In genomic region chr19:57888107-57888493, GRCh38 we compare ENCODE assay signal across 8 cellular contexts. TPM values are rescaled to one million over a fixed set of nuclear protein-coding genes. Genes with fewer than 3 reads are reported as not detected.
DNase-seq lines count a peak whose midpoint lies in the region; ATAC-seq and TF ChIP-seq lines count a peak whose summit lies in the region.

No MANE protein-coding gene starts in this region.

- H3K9me3 ChIP-seq in thyroid gland, result no peaks in the 10 kb centered on the region

- peaks cover 41% of the 10 kb centered on the region for H3K9me3 Mint-ChIP-seq in activated T-cell treated with anti-CD3 and anti-CD28 coated beads, Interleukin-2, amount 50 U/mL, for 4 hours

- no peak for TF ChIP-seq CTCF in thyroid gland (IDR thresholded peaks at IDR 0.05)

- TF ChIP-seq POLR2A in thyroid gland (IDR thresholded peaks at IDR 0.05), result no peak

- H3K27ac ChIP-seq in angular gyrus (ENCODE audit: low read depth, low read length), result peak overlapping the region; percentile 30
- peak overlapping the region in 2 of 3 donors; percentile 54 to 80 for H3K27ac ChIP-seq in thyroid gland

- no peaks in the 10 kb centered on the region for H3K36me3 ChIP-seq in thyroid gland

- intact Hi-C loops in thyroid gland (cut with DNase I), result no loop called here

- H3K4me1 Mint-ChIP-seq in activated T-cell treated with anti-CD3 and anti-CD28 coated beads, Interleukin-2, amount 50 U/mL, for 4 hours (ENCODE audit: low read depth), result peaks cover 27% of the 10 kb centered on the region

- H3K27me3 Mint-ChIP-seq in activated T-cell treated with anti-CD3 and anti-CD28 coated beads, Interleukin-2, amount 50 U/mL, for 4 hours (ENCODE audit: low read depth), result no peaks in the 10 kb centered on the region

- peaks cover 5 to 9% of the 10 kb centered on the region in 2 donors for H3K4me1 ChIP-seq in thyroid gland

- 1 to 3% methylated on average over 7 of the region's 7 CpGs for WGBS in thyroid gland, 2 donors

- H3K36me3 Mint-ChIP-seq in activated T-cell treated with anti-CD3 and anti-CD28 coated beads, Interleukin-2, amount 50 U/mL, for 4 hours (ENCODE audit: insufficient read depth), result peaks cover 40% of the 10 kb centered on the region

- H3K27me3 ChIP-seq in thyroid gland, result no peaks in the 10 kb centered on the region

- peak overlapping the region; percentile 52 to 86 (median 83) for H3K4me3 ChIP-seq in thyroid gland (replicated peaks in 1 of 3)

- peak overlapping the region; percentile 96 for H3K4me3 Mint-ChIP-seq in activated T-cell treated with anti-CD3 and anti-CD28 coated beads, Interleukin-2, amount 50 U/mL, for 4 hours

- no peak for DNase-seq in activated T-cell treated with anti-CD3 and anti-CD28 coated beads, Interleukin-2, amount 50 U/mL, for 4 hours
- DNase-seq in activated T-cell treated with anti-CD3 and anti-CD28 coated beads, Interleukin-2, amount 50 U/mL, for 48 hours, result no peak
- peak; percentile 41 for DNase-seq in left kidney (ENCODE audit: low read depth, low spot score)
- DNase-seq in thyroid gland, result no peak
- DNase-seq in mesenteric fat pad (ENCODE audit: low spot score), result no peak
- DNase-seq in kidney tubule cell (ENCODE audit: low spot score), result no peak

- ATAC-seq in activated T-cell treated with anti-CD3 and anti-CD28 coated beads, Interleukin-2, amount 50 U/mL, for 4 hours, result peak in 1 of 2 donors; percentile 2
- no peak for ATAC-seq in GM19023 (IDR thresholded peaks at IDR 0.05; ENCODE audit: unreplicated experiment)

RNA-seq across cellular contexts. Expression of gene ZNF814, which starts 0.7 kb away (rescaled TPM):
- total RNA-seq in activated T-cell treated with anti-CD3 and anti-CD28 coated beads, Interleukin-2, amount 50 U/mL, for 4 hours, result 10 to 100 TPM; 21.7 to 30.6 (median 22.0) TPM
- total RNA-seq in thyroid gland, result 10 to 100 TPM; 25.6 to 41.4 (median 31.6) TPM
- 19.7 TPM for total RNA-seq in mesenteric fat pad

RNA-seq across cellular contexts. Expression of gene ZNF417, which starts 28.3 kb away (rescaled TPM):
- 1 to 10 TPM; 4.7 to 6.8 (median 6.0) TPM for total RNA-seq in activated T-cell treated with anti-CD3 and anti-CD28 coated beads, Interleukin-2, amount 50 U/mL, for 4 hours
- 10 to 100 TPM; 17.7 to 33.0 (median 25.1) TPM for total RNA-seq in thyroid gland
- total RNA-seq in mesenteric fat pad, result 11.1 TPM

RNA-seq across cellular contexts. Expression of gene ZNF587, which starts 38.4 kb away (rescaled TPM):
- total RNA-seq in activated T-cell treated with anti-CD3 and anti-CD28 coated beads, Interleukin-2, amount 50 U/mL, for 4 hours, result 10 to 100 TPM; 17.9 to 22.1 (median 20.8) TPM
- total RNA-seq in thyroid gland (10 to 100 TPM; 15.9 to 36.5 (median 24.4) TPM), mesenteric fat pad (25.7 TPM)

RNA-seq across cellular contexts. Expression of gene ZNF418, which starts 47.1 kb away (rescaled TPM):
- 1 to 10 TPM; 1.5 to 1.8 (median 1.8) TPM for total RNA-seq in activated T-cell treated with anti-CD3 and anti-CD28 coated beads, Interleukin-2, amount 50 U/mL, for 4 hours
- 10 to 100 TPM in 3 of 4 donors, 1 to 10 TPM in 1; 9.3 to 17.2 (median 11.7) TPM for total RNA-seq in thyroid gland
- total RNA-seq in mesenteric fat pad, result 5.2 TPM

RNA-seq across cellular contexts. Expression of gene ZNF587B, which starts 58.0 kb away (rescaled TPM):
- 10 to 100 TPM; 22.6 to 29.1 (median 27.9) TPM for total RNA-seq in activated T-cell treated with anti-CD3 and anti-CD28 coated beads, Interleukin-2, amount 50 U/mL, for 4 hours
- total RNA-seq in thyroid gland (10 to 100 TPM; 21.8 to 35.8 (median 23.9) TPM), mesenteric fat pad (16.6 TPM)
